1 cellular context compared by ENCODE assay signal in the genomic region with DNA sequence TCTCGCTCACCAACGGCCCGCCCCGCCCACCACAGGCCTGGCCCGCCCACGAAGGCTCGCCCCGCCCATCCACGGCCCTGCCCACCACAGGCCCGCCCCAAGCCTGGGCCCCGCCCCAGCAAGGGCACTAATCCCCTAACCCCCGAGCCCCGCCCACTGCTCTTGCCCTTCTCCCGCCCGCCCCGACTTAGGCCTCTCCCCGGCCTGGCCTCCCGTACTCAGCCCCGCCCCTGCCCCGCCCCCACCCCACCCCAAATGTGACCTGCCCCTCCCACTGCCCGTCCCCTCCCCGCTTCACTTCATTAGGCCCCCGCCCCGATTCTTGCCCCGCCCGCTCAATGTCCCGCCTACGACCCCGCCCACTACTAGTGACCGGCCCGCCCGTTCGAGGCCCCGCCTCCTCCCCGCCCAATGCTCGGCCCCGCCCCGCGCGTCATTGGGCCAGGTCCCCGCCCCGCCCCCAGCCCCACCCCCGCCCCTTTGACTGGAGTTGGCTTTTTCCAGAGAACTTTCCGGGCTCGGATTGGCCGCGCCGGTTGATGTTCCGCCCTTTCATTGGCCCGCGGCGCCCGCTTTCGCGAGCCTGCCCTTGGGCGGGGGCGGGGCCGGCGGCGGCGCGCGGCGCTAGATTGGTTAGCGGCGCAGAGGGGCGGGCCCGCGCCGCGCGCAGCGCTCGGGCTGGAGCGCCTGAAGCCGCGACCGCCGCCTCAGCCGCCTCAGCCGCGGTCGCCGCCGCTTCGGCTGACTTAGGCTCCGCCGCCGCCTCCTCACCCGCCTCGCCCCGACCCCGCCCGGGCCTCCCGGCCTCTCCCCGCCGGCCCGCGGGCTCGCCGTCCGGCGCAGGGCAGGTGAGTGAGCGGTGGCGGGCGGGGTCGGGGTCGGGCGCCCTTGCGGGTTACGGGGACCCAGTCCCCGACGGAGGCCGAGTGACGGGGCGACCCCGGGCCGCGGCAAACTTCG.
TF ChIP-seq lines count a peak whose summit lies in the region.

A gene (plus strand): TSS at position 705 of the 960 bp plus-strand sequence. CDS start 206,361 bp downstream, outside the sequence.

TF ChIP-seq in SK-N-SH treated with all-trans-retinoic acid at 6 μM for 48 hours, 23 proteins besides CTCF, POLR2A, EP300 and RAD21 (continued from another document):
- TF ChIP-seq, protein P1, sequence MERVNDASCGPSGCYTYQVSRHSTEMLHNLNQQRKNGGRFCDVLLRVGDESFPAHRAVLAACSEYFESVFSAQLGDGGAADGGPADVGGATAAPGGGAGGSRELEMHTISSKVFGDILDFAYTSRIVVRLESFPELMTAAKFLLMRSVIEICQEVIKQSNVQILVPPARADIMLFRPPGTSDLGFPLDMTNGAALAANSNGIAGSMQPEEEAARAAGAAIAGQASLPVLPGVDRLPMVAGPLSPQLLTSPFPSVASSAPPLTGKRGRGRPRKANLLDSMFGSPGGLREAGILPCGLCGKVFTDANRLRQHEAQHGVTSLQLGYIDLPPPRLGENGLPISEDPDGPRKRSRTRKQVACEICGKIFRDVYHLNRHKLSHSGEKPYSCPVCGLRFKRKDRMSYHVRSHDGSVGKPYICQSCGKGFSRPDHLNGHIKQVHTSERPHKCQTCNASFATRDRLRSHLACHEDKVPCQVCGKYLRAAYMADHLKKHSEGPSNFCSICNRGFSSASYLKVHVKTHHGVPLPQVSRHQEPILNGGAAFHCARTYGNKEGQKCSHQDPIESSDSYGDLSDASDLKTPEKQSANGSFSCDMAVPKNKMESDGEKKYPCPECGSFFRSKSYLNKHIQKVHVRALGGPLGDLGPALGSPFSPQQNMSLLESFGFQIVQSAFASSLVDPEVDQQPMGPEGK (CRISPR knock-in tag; IDR thresholded peaks at IDR 0.05; ENCODE audit: borderline replicate concordance) = no peak
- no peak for TF ChIP-seq TOX (CRISPR knock-in tag; IDR thresholded peaks at IDR 0.05; ENCODE audit: borderline replicate concordance)
- no peak for TF ChIP-seq TCF4 (CRISPR knock-in tag; IDR thresholded peaks at IDR 0.05; ENCODE audit: borderline replicate concordance)
- no peak for TF ChIP-seq ZFP3 (CRISPR knock-in tag; IDR thresholded peaks at IDR 0.05)
- TF ChIP-seq, protein P2, sequence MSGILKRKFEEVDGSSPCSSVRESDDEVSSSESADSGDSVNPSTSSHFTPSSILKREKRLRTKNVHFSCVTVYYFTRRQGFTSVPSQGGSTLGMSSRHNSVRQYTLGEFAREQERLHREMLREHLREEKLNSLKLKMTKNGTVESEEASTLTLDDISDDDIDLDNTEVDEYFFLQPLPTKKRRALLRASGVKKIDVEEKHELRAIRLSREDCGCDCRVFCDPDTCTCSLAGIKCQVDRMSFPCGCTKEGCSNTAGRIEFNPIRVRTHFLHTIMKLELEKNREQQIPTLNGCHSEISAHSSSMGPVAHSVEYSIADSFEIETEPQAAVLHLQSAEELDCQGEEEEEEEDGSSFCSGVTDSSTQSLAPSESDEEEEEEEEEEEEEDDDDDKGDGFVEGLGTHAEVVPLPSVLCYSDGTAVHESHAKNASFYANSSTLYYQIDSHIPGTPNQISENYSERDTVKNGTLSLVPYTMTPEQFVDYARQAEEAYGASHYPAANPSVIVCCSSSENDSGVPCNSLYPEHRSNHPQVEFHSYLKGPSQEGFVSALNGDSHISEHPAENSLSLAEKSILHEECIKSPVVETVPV (CRISPR knock-in tag; IDR thresholded peaks at IDR 0.05) = no peak
TF ChIP-seq in SK-N-SH treated with all-trans-retinoic acid at 6 μM for 48 hours: peak in this region for 0.
